ENCODE assay signal across 8 cellular contexts in genomic region chr11:33160147-33160546, GRCh38. TPM values are rescaled to one million over a fixed set of nuclear protein-coding genes. Genes with fewer than 3 reads are reported as not detected.
DNase-seq lines count a peak whose midpoint lies in the region; ATAC-seq, FAIRE-seq and TF ChIP-seq lines count a peak whose summit lies in the region.

No MANE protein-coding gene starts in this region.

- in situ Hi-C loops in ACHN (cut with HindIII; ENCODE audit: low pct_ligation_motif_present, low pct_unique_long_range_greater_than_20kb, low sequenced_read_pairs) (no loop called here), GM23248 (cut with MboI) (no loop called here)

- H4K91ac ChIP-seq in H1 (replicated peaks; ENCODE audit: insufficient read length, low read length): no peak overlapping the region

- H3K79me2 ChIP-seq in GM23248 (ENCODE audit: insufficient read depth) (peaks cover 68% of the 10 kb centered on the region), H1 (ENCODE audit: control insufficient read depth in 1 of 2, insufficient read depth in 2 of 2, low read length in 2 of 2) (peaks cover 48 to 71% of the 10 kb centered on the region in 2 experiments)

- H4K20me1 ChIP-seq in GM23248 (ENCODE audit: insufficient read depth): no peaks in the 10 kb centered on the region
- peaks cover 13 to 32% of the 10 kb centered on the region in 2 experiments for H4K20me1 ChIP-seq in H1 (replicated peaks in 1 of 2; ENCODE audit: control insufficient read depth in 1 of 2, insufficient read depth in 2 of 2, low read length in 2 of 2)

- H3K9me3 Mint-ChIP-seq in natural killer cell treated with Interleukin-12 subunit alpha and Interleukin-12 subunit beta and Interleukin-15 and Interleukin-18, amount 100 ng/mL, for 72 hours: no peaks in the 10 kb centered on the region

- H3F3A ChIP-seq in GM23248 (ENCODE audit: insufficient read depth): no peaks in the 10 kb centered on the region

- H2AK5ac ChIP-seq in H1 (ENCODE audit: low read depth, low read length): no peak overlapping the region

- H3K27ac ChIP-seq in GM23248 (peak overlapping the region; percentile 73), H1 (ENCODE audit: low read depth, low read length) (no peak overlapping the region)

- no peaks in the 10 kb centered on the region for H3K9me2 ChIP-seq in GM23248 (ENCODE audit: insufficient read depth)

- H3K4me1 Mint-ChIP-seq in natural killer cell treated with Interleukin-12 subunit alpha and Interleukin-12 subunit beta and Interleukin-15 and Interleukin-18, amount 100 ng/mL, for 72 hours (ENCODE audit: low read depth in 2 of 2): peaks cover 38 to 60% of the 10 kb centered on the region in 2 donors

- H3K4me2 ChIP-seq in GM23248 (ENCODE audit: unreplicated experiment): peak overlapping the region; percentile 92
- peak overlapping the region; percentile 71 to 80 for H3K4me2 ChIP-seq in H1 (ENCODE audit: insufficient read depth in 1 of 2, low read depth in 2 of 2, low read length in 2 of 2)

- H2BK5ac ChIP-seq in H1 (ENCODE audit: low read depth, low read length): no peak overlapping the region

- peak; percentile 13 for FAIRE-seq in H1 (lab: Jason Lieb, UNC)

- H3K23ac ChIP-seq in H1 (ENCODE audit: insufficient read length): no peak overlapping the region

- no peak overlapping the region for H3K4ac ChIP-seq in H1 (replicated peaks; ENCODE audit: insufficient read length, low read depth, low read length)

- TF ChIP-seq POLR2A in H1 (IDR thresholded peaks at IDR 0.05; ENCODE audit: control extremely low read depth in 1 of 2, low read depth in 2 of 2, low read length in 2 of 2): no peak
- TF ChIP-seq POLR2A in GM18505 (IDR thresholded peaks at IDR 0.05; ENCODE audit: borderline replicate concordance, extremely low read depth, insufficient read depth, insufficient read length): no peak

- H3K36me3 ChIP-seq in GM23248 (ENCODE audit: low read depth): 0 out of 2 replicates have a peak, but pooled peaks cover 3% of the 10 kb centered on the region
- H3K36me3 ChIP-seq in H1 (ENCODE audit: control insufficient read depth in 2 of 4, insufficient read depth in 4 of 4, low read length in 3 of 4): peaks cover 0 to 4% (median 0%) of the 10 kb centered on the region in 4 experiments; a peak in 1 of 8 replicates

- no peak overlapping the region for H3K56ac ChIP-seq in H1 (replicated peaks; ENCODE audit: insufficient read length, low read depth, low read length)

- peaks cover 2% of the 10 kb centered on the region for H3K23me2 ChIP-seq in H1 (ENCODE audit: low read depth, low read length)

- DNase-seq in ACHN: peak; percentile 25
- DNase-seq in GM23248: peak; percentile 71
- peak; percentile 77 for DNase-seq in RKO (ENCODE audit: low spot score)
- DNase-seq in H1 (ENCODE audit: low read depth in 1 of 2, low spot score in 2 of 2): no peak
- DNase-seq in natural killer cell treated with Interleukin-12 subunit alpha and Interleukin-12 subunit beta and Interleukin-15 and Interleukin-18, amount 100 ng/mL, for 72 hours (ENCODE audit: low spot score): no peak
- no peak for DNase-seq in HEK293T (ENCODE audit: extremely low spot score)
- no peak for DNase-seq in SHP77 treated with DMSO at 0.1 percent for 48 hours (lab: John Stamatoyannopoulos, UW)

- H3K27me3 ChIP-seq in GM23248 (replicated peaks; ENCODE audit: insufficient read depth) (no peaks in the 10 kb centered on the region), H1 (replicated peaks in 1 of 4; ENCODE audit: control insufficient read depth in 3 of 4, extremely low read depth in 1 of 4, insufficient read depth in 3 of 4, low read length in 3 of 4) (no peaks in the 10 kb centered on the region)

- H3K4me1 ChIP-seq in GM23248 (ENCODE audit: insufficient read depth): peaks cover 24% of the 10 kb centered on the region
- H3K4me1 ChIP-seq in H1 (replicated peaks in 1 of 4; ENCODE audit: control insufficient read depth in 3 of 4, insufficient read depth in 4 of 4, low read length in 3 of 4): peaks cover 0 to 14% (median 1%) of the 10 kb centered on the region in 4 experiments; a peak in 1 of 7 replicates

- no peak overlapping the region for H2BK12ac ChIP-seq in H1 (ENCODE audit: low read depth, low read length)

- ATAC-seq in natural killer cell treated with Interleukin-12 subunit alpha and Interleukin-12 subunit beta and Interleukin-15 and Interleukin-18, amount 100 ng/mL, for 72 hours: no peak
- no peak for ATAC-seq in GM18505 (IDR thresholded peaks at IDR 0.05; ENCODE audit: unreplicated experiment)

- H3K27ac Mint-ChIP-seq in natural killer cell treated with Interleukin-12 subunit alpha and Interleukin-12 subunit beta and Interleukin-15 and Interleukin-18, amount 100 ng/mL, for 72 hours: peak overlapping the region; percentile 98 to 99

- H2BK20ac ChIP-seq in H1 (ENCODE audit: low read length): no peak overlapping the region

- no peaks in the 10 kb centered on the region for H3K79me1 ChIP-seq in H1 (ENCODE audit: low read depth, low read length)

- no peak for TF ChIP-seq CTCF in H1 (IDR thresholded peaks at IDR 0.05; ENCODE audit: control extremely low read depth in 1 of 3, insufficient read depth in 1 of 3, low read depth in 1 of 3, low read length in 3 of 3)

- 8 to 10% methylated on average over 8 of the region's 8 CpGs for WGBS in GM23248 (ENCODE audit: low coverage in 1 of 2, low lambda C conversion rate in 2 of 2, missing lambda C conversion rate in 2 of 2), 2 experiments
- 10% methylated on average over 8 of the region's 8 CpGs; no CpG with 5 or more reads in 1 of the 2 experiments for WGBS in H1 (ENCODE audit: extremely low coverage in 1 of 2, insufficient coverage in 1 of 2, insufficient read length in 1 of 2, insufficient replicate concordance in 2 of 2, low coverage in 1 of 2, low lambda C conversion rate in 2 of 2, missing lambda C conversion rate in 1 of 2), 2 experiments

- H3K18ac ChIP-seq in H1 (ENCODE audit: extremely low read depth, low read length): no peak overlapping the region

- H2AFZ ChIP-seq in GM23248 (peak overlapping the region; percentile 66; the same call in 1 of the 2 replicates), H1 (ENCODE audit: low read length) (no peak overlapping the region)

- H2BK15ac ChIP-seq in H1 (ENCODE audit: low read length): no peak overlapping the region

- H3K9me3 ChIP-seq in GM23248 (ENCODE audit: low read depth) (no peaks in the 10 kb centered on the region), H1 (ENCODE audit: insufficient read depth in 2 of 2, low read depth in 1 of 2, low read length in 1 of 2) (no peaks in the 10 kb centered on the region; a peak in 1 of 4 replicates)

- H3K4me3 Mint-ChIP-seq in natural killer cell treated with Interleukin-12 subunit alpha and Interleukin-12 subunit beta and Interleukin-15 and Interleukin-18, amount 100 ng/mL, for 72 hours: peak overlapping the region; percentile 100

- H3K4me3 ChIP-seq in GM23248: peak overlapping the region; percentile 90
- peak overlapping the region; percentile 83 to 99 (median 99) for H3K4me3 ChIP-seq in H1 (ENCODE audit: extremely low read depth in 1 of 4, insufficient read depth in 2 of 4, low read depth in 3 of 4, low read length in 4 of 4)

- no peak overlapping the region for H4K8ac ChIP-seq in H1 (ENCODE audit: extremely low read depth, insufficient read depth, low read length)

- peak overlapping the region; percentile 94 for H3K9ac ChIP-seq in GM23248
- H3K9ac ChIP-seq in H1 (replicated peaks in 1 of 4; ENCODE audit: extremely low read depth in 1 of 4, low read depth in 3 of 4, low read length in 3 of 4): peak overlapping the region; percentile 83 to 98 (median 98)

- no peak overlapping the region for H2BK120ac ChIP-seq in H1 (replicated peaks; ENCODE audit: low read depth, low read length)

- no peak for TF ChIP-seq RAD21 in H1 (IDR thresholded peaks at IDR 0.05 in 1 of 2, conservative IDR thresholded peaks at IDR 0.05 in 1 of 2; ENCODE audit: low read depth in 2 of 2, low read length in 2 of 2)

- POLR2A ChIA-PET in H1 (lab: Charles Lee; ENCODE audit: partially characterized antibody): interaction anchor here (1.0 to 4.0 kb wide), 8 partner anchors 8 to 121 kb away, joined by 3 to 46 read pairs (median 5); partner anchors contain the start of gene TCP11L1
- POLR2A ChIA-PET in HEK293T (lab: Yijun Ruan, JAX): interaction anchor here (1.7 kb wide), 1 partner anchor 17 kb away, joined by 5 read pairs; no protein-coding TSS in a partner anchor

- no peak for TF ChIP-seq EP300 in H1 (IDR thresholded peaks at IDR 0.05; ENCODE audit: borderline replicate concordance in 1 of 2, low read depth in 2 of 2, low read length in 2 of 2)

- peak overlapping the region; percentile 9 for H4K5ac ChIP-seq in H1 (ENCODE audit: insufficient read length, low read depth, low read length)

- CTCF ChIA-PET in H1 (lab: Charles Lee; ENCODE audit: partially characterized antibody): interaction anchor here (1.8 kb wide), 1 partner anchor 9 kb away, joined by 5 read pairs; no protein-coding TSS in a partner anchor
- CTCF ChIA-PET in HEK293T (lab: Yijun Ruan, JAX): interaction anchor here (0.6 kb wide), 1 partner anchor 351 kb away, joined by 3 read pairs; no protein-coding TSS in a partner anchor

- no peak overlapping the region for H3K14ac ChIP-seq in H1 (ENCODE audit: insufficient read length)

- peaks cover 21% of the 10 kb centered on the region for H3K36me3 Mint-ChIP-seq in natural killer cell treated with Interleukin-12 subunit alpha and Interleukin-12 subunit beta and Interleukin-15 and Interleukin-18, amount 100 ng/mL, for 72 hours

- no peaks in the 10 kb centered on the region for H3K27me3 Mint-ChIP-seq in natural killer cell treated with Interleukin-12 subunit alpha and Interleukin-12 subunit beta and Interleukin-15 and Interleukin-18, amount 100 ng/mL, for 72 hours

TF ChIP-seq in H1, 55 proteins besides CTCF, POLR2A, EP300 and RAD21 (continues in another document):
- TF ChIP-seq YY1 (IDR thresholded peaks at IDR 0.05; ENCODE audit: low read depth, low read length): peak; percentile 29; the same call in 1 of the 2 replicates
- no peak for TF ChIP-seq FOSL1 (IDR thresholded peaks at IDR 0.05; ENCODE audit: insufficient read depth, low read depth, low read length)

TF ChIP-seq in HEK293T, 16 proteins besides CTCF, POLR2A, EP300 and RAD21 (continues in another document):
- TF ChIP-seq FOXA1 (IDR thresholded peaks at IDR 0.05): no peak
- no peak for TF ChIP-seq SP1 (IDR thresholded peaks at IDR 0.05)

RNA-seq across cellular contexts. Expression of gene CSTF3, which starts 1.1 kb away (rescaled TPM):
- 11.1 and 15.7 TPM in 2 replicates for total RNA-seq in GM23248 (2014; rRNA removed; shearing (Covaris generic))
- 29.0 and 29.6 TPM in 2 replicates for polyA plus RNA-seq in GM23248 (2016; fragmentation: Nextera tagmentation; extraction: Ambion mirVana)
- 54.7 and 61.0 TPM in 2 replicates for total RNA-seq in H1 (2021; fragmentation: NEBNext Ultra II Directional; extraction: Animal tissue kit (Norgen Biotek cat#: 25700))
- polyA plus RNA-seq in H1 (2011; rRNA removed): 14.3 and 22.3 TPM in 2 replicates
- 37.4 TPM for polyA plus RNA-seq in H1 (2011; cell fraction: cytosol; rRNA removed)
- 17.5 TPM for polyA plus RNA-seq in H1 (2011; cell fraction: nucleus; rRNA removed)
- polyA plus RNA-seq in H1 (2012, experiment 1 of 2): 39.1 to 63.7 TPM (median 44.0 TPM) in 4 replicates
- 12.5 TPM for polyA plus RNA-seq in H1 (2012, experiment 2 of 2)
- polyA plus RNA-seq in H1 (2013, experiment 1 of 2): 57.3 TPM
- polyA plus RNA-seq in H1 (2013, experiment 2 of 2): 50.2 TPM
- 25.1 and 26.8 TPM in 2 replicates for polyA minus RNA-seq in H1 (2011; rRNA and poly(A)+ RNA removed)
- polyA minus RNA-seq in H1 (2011; cell fraction: cytosol; rRNA and poly(A)+ RNA removed): 20.8 TPM
- polyA minus RNA-seq in H1 (2011; cell fraction: nucleus; rRNA and poly(A)+ RNA removed): 171 TPM
- total RNA-seq in natural killer cell treated with Interleukin-12 subunit alpha and Interleukin-12 subunit beta and Interleukin-15 and Interleukin-18, amount 100 ng/mL, for 72 hours: 10 to 100 TPM; 26.9 to 27.2 TPM

Comparison
In these comparisons a context has a peak if more than half of its experiments do, and no peak if none do; other contexts are left out.
1. DNase-seq: peak in ACHN (single experiment), GM23248 (single experiment) and RKO (single experiment); none in H1 (0 of 2), natural killer cell treated with Interleukin-12 subunit alpha and Interleukin-12 subunit beta and Interleukin-15 and Interleukin-18, amount 100 ng/mL, for 72 hours (single experiment), HEK293T (single experiment) and SHP77 treated with DMSO at 0.1 percent for 48 hours (single experiment).